In the genomic region with DNA sequence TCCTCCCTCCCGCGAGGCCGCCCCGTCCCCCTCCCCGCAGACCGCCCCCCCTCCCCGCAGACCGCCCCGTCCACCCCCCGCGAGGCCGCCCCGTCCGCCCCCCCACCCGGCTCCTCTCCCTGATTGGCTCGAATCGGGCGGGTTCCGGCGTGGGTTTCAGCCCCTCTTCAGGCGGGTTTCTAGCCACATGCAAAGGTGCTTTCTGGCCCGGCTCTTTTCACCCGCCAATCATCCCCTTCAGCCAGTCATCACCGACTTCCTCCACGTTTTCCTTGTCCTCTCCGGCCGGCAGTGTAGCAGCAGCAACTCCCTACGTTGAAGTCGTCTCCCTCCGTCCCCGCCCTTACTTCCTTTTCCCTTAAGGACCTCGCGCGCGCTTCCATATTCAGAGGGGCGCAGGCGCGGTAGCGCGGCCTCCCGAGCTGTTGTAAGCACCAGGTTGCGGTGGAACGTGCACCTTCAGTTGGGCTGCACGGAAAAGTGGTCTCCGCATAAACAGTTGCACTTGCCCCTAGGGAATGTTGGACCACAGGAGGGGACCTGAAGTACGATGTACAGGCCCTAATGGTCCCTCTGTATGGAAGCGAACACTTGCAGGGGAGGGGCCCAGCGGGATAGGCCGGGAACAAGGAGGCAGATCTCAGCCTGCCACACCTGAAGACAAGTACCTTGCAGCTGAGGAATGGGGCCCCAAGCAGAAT, we compare ENCODE assay signal across 8 cellular contexts. TPM values are rescaled to one million over a fixed set of nuclear protein-coding genes. Genes with fewer than 3 reads are reported as not detected.
DNase-seq lines count a peak whose midpoint lies in the region; ATAC-seq and TF ChIP-seq lines count a peak whose summit lies in the region.

No MANE protein-coding gene starts in this region.

- peak; percentile 83 for TF ChIP-seq POLR2A in GM19193 (IDR thresholded peaks at IDR 0.05; ENCODE audit: extremely low read depth, insufficient read depth, insufficient read length)

- H3K36me3 ChIP-seq in kidney epithelial cell (ENCODE audit: control insufficient read depth, insufficient read depth, low read length), result no peaks in the 10 kb centered on the region

- TF ChIP-seq CTCF in chondrocyte (IDR thresholded peaks at IDR 0.05) (no peak), kidney epithelial cell (IDR thresholded peaks at IDR 0.05; ENCODE audit: insufficient read depth, low read length, poor library complexity, severe bottlenecking) (no peak)

- peak overlapping the region; percentile 89 for H3K27ac Mint-ChIP-seq in chondrocyte (ENCODE audit: unreplicated experiment)

- H3K36me3 Mint-ChIP-seq in chondrocyte (ENCODE audit: low read depth), result peaks cover 2% of the 10 kb centered on the region

- peaks cover 19% of the 10 kb centered on the region for H3K4me1 Mint-ChIP-seq in chondrocyte (ENCODE audit: low read depth)

- no peaks in the 10 kb centered on the region for H3K9me3 Mint-ChIP-seq in chondrocyte (ENCODE audit: low read depth)

- H3K4me3 ChIP-seq in kidney epithelial cell (ENCODE audit: low read depth, low read length), result peak overlapping the region; percentile 49

- H3K4me3 Mint-ChIP-seq in chondrocyte (ENCODE audit: unreplicated experiment), result peak overlapping the region; percentile 94

- H3K27me3 ChIP-seq in kidney epithelial cell (ENCODE audit: control insufficient read depth, insufficient read depth, low read length), result no peaks in the 10 kb centered on the region

- peak; percentile 91 for ATAC-seq in HG03432 (IDR thresholded peaks at IDR 0.05; ENCODE audit: unreplicated experiment)

- DNase-seq in Ammon's horn (ENCODE audit: low spot score), result peak; percentile 99
- DNase-seq in NCI-H460 (ENCODE audit: extremely low read depth, low read depth), result peak; percentile 98
- DNase-seq in activated CD4-positive, alpha-beta T cell treated with anti-CD3 and anti-CD28 coated beads for 1 hour, result peak; percentile 69
- DNase-seq in chondrocyte (ENCODE audit: low spot score), result peak; percentile 98
- peak; percentile 97 for DNase-seq in kidney epithelial cell (ENCODE audit: low read depth)
- peak; percentile 96 for DNase-seq in stimulated activated CD4-positive, alpha-beta T cell treated with anti-CD3 and anti-CD28 coated beads, Interleukin-15, amount 100 ng/mL, for 24 hours

- H3K27me3 Mint-ChIP-seq in chondrocyte (ENCODE audit: low read depth), result no peaks in the 10 kb centered on the region

RNA-seq across cellular contexts. Expression of a gene that starts 44.6 kb away (rescaled TPM):
- total RNA-seq in NCI-H460 (2014; rRNA removed; shearing (Covaris generic)), result 0.07 TPM in 1 of 2 replicates, not detected in the other
- 0.03 TPM in 1 of 2 replicates, not detected in the other for polyA plus RNA-seq in NCI-H460 (2014; cell fraction: nucleus; rRNA removed)
- total RNA-seq in chondrocyte (0.41 TPM in 1 of 3 replicates, not detected in the others), kidney epithelial cell (0.14 and 0.17 TPM in 2 replicates)

RNA-seq across cellular contexts. Expression of a gene that starts 49.4 kb away (rescaled TPM):
- total RNA-seq in NCI-H460 (2014; rRNA removed; shearing (Covaris generic)), result 53.6 and 63.5 TPM in 2 replicates
- polyA plus RNA-seq in NCI-H460 (2014; cell fraction: nucleus; rRNA removed), result 55.6 and 56.7 TPM in 2 replicates
- 54.2 to 94.9 TPM (median 55.4 TPM) in 3 replicates for total RNA-seq in chondrocyte
- 44.2 and 44.4 TPM in 2 replicates for total RNA-seq in kidney epithelial cell

Comparison
In these comparisons a context has a peak if more than half of its experiments do, and no peak if none do; other contexts are left out.
1. Peak in every context shown above with its lines: DNase-seq, ATAC-seq and H3K4me3 ChIP-seq.